ENCODE assay signal across 8 cellular contexts in genomic region chr22:19179472-19180048, GRCh38. TPM values are rescaled to one million over a fixed set of nuclear protein-coding genes. Genes with fewer than 3 reads are reported as not detected.
DNase-seq lines count a peak whose midpoint lies in the region; ATAC-seq and TF ChIP-seq lines count a peak whose summit lies in the region.

No MANE protein-coding gene starts in this region.

- TF ChIP-seq CTCF in upper lobe of left lung (IDR thresholded peaks at IDR 0.05): peak; percentile 61 to 83 (median 72)

- H3K36me3 ChIP-seq in muscle layer of duodenum (ENCODE audit: control insufficient read depth in 1 of 2, insufficient read depth in 2 of 2, low read length in 2 of 2): no peaks in the 10 kb centered on the region
- peaks cover 0 to 8% (median 0%) of the 10 kb centered on the region in 4 donors for H3K36me3 ChIP-seq in upper lobe of left lung

- peak; percentile 41 for ATAC-seq in HG02981 (IDR thresholded peaks at IDR 0.05; ENCODE audit: unreplicated experiment)
- ATAC-seq in upper lobe of left lung (ENCODE audit: low FRiP score in 2 of 2): peak; percentile 87 to 90

- H3K27ac ChIP-seq in muscle layer of duodenum (ENCODE audit: low read length): peak overlapping the region; percentile 45
- peak overlapping the region; percentile 51 to 89 (median 85) for H3K27ac ChIP-seq in upper lobe of left lung

- WGBS in upper lobe of left lung, 2 donors: 32 to 73% methylated on average over 5 to 15 of the region's 16 CpGs

- H3K4me1 ChIP-seq in muscle layer of duodenum (ENCODE audit: control insufficient read depth in 1 of 2, insufficient read depth in 2 of 2, low read length in 2 of 2): peaks cover 3 to 32% of the 10 kb centered on the region in 2 donors
- H3K4me1 ChIP-seq in upper lobe of left lung: peaks cover 17 to 36% (median 25%) of the 10 kb centered on the region in 4 donors

- H3K27me3 ChIP-seq in muscle layer of duodenum (ENCODE audit: low read depth, low read length) (no peaks in the 10 kb centered on the region), upper lobe of left lung (no peaks in the 10 kb centered on the region)

- TF ChIP-seq POLR2A in upper lobe of left lung (IDR thresholded peaks at IDR 0.05): no peak

- TF ChIP-seq EP300 in upper lobe of left lung (IDR thresholded peaks at IDR 0.05): no peak

- H3K4me3 ChIP-seq in muscle layer of duodenum (ENCODE audit: low read depth in 1 of 2, low read length in 2 of 2): peak overlapping the region; percentile 47 to 80
- peak overlapping the region in 3 of 4 donors; percentile 78 to 98 (median 95) for H3K4me3 ChIP-seq in upper lobe of left lung

- H3K9me3 ChIP-seq in muscle layer of duodenum (ENCODE audit: control insufficient read depth in 1 of 2, low read length in 2 of 2) (no peaks in the 10 kb centered on the region), upper lobe of left lung (no peaks in the 10 kb centered on the region)

- DNase-seq in activated naive CD4-positive, alpha-beta T cell treated with Interleukin-2 at 50 U/mL for 16 hours: peak; percentile 47
- no peak for DNase-seq in activated naive CD4-positive, alpha-beta T cell (lab: John Stamatoyannopoulos, UW)
- peak; percentile 54 for DNase-seq in NCI-H345 (lab: John Stamatoyannopoulos, UW)
- DNase-seq in activated T-cell treated with anti-CD3 and anti-CD28 coated beads, Interleukin-2, amount 50 U/mL, for 1 hour: peak; percentile 45
- DNase-seq in fibroblast of gingiva (ENCODE audit: low read depth): peak; percentile 83
- peak; percentile 74 to 86 for DNase-seq in upper lobe of left lung

RNA-seq across cellular contexts. Expression of gene SLC25A1, which starts 1.0 kb away (rescaled TPM):
- total RNA-seq in upper lobe of left lung: 10 to 100 TPM; 26.2 to 82.1 (median 71.5) TPM

RNA-seq across cellular contexts. Expression of gene GSC2, which starts 29.5 kb away (rescaled TPM):
- total RNA-seq in upper lobe of left lung: not detected

RNA-seq across cellular contexts. Expression of gene ESS2, which starts 35.1 kb away (rescaled TPM):
- total RNA-seq in upper lobe of left lung: 10 to 100 TPM; 13.7 to 21.3 (median 16.6) TPM

RNA-seq across cellular contexts. Expression of gene TSSK2, which starts 48.5 kb away (rescaled TPM):
- total RNA-seq in upper lobe of left lung: not detected

RNA-seq across cellular contexts. Expression of gene DGCR2, which starts 57.3 kb away (rescaled TPM):
- 100 to 1,000 TPM in 1 of 6 donors, 10 to 100 TPM in 5; 65.9 to 101 (median 89.9) TPM for total RNA-seq in upper lobe of left lung

Comparison
In these comparisons a context has a peak if more than half of its experiments do, and no peak if none do; other contexts are left out.
1. DNase-seq: peak in activated naive CD4-positive, alpha-beta T cell treated with Interleukin-2 at 50 U/mL for 16 hours (single experiment), NCI-H345 (single experiment), activated T-cell treated with anti-CD3 and anti-CD28 coated beads, Interleukin-2, amount 50 U/mL, for 1 hour (single experiment), fibroblast of gingiva (single experiment) and upper lobe of left lung (2 of 2); none in activated naive CD4-positive, alpha-beta T cell (0 of 4).